ENCODE assay signal across 21 cellular contexts in genomic region chr19:4800591-4801081, GRCh38. TPM values are rescaled to one million over a fixed set of nuclear protein-coding genes. Genes with fewer than 3 reads are reported as not detected.
DNase-seq lines count a peak whose midpoint lies in the region; ATAC-seq and TF ChIP-seq lines count a peak whose summit lies in the region.
"Had no signal": no experiment of that assay in that cellular context is flagged by ENCODE, and none has a peak within 500 bp of the region (broad histone marks: within the 10 kb centered on the region; RNA-seq: fewer than 3 reads in every experiment).

No MANE protein-coding gene starts in this region.

- no peaks in the 10 kb centered on the region for H3K9me3 Mint-ChIP-seq in activated T-helper 1 cell treated with anti-CD3 and anti-CD28 coated beads, Interleukin-12 subunit alpha, Interleukin-12 subunit beta, Interleukin-2, Interleukin-4 antibody, amounts not matched to agents 30 ng/mL and 10 ng/mL and 1 ng/mL, durations not matched to agents 14 hours and 24 hours and 36 hours
- no peaks in the 10 kb centered on the region for H3K9me3 Mint-ChIP-seq in activated naive CD4-positive, alpha-beta T cell treated with anti-CD3 and anti-CD28 coated beads, Interleukin-2, amount 10 ng/mL, durations not matched to agents 7 days and 5 days
- H3K9me3 Mint-ChIP-seq: CD4-positive, CD25-positive, alpha-beta regulatory T cell; endodermal cell; natural killer cell treated with Interleukin-12 subunit alpha and Interleukin-12 subunit beta and Interleukin-15 and Interleukin-18, amount 100 ng/mL, for 72 hours had no signal

- H3K27ac Mint-ChIP-seq in activated T-helper 1 cell treated with anti-CD3 and anti-CD28 coated beads, Interleukin-12 subunit alpha, Interleukin-12 subunit beta, Interleukin-2, Interleukin-4 antibody, amounts not matched to agents 30 ng/mL and 10 ng/mL and 1 ng/mL, durations not matched to agents 14 hours and 24 hours and 36 hours: no peak overlapping the region
- H3K27ac Mint-ChIP-seq in activated naive CD4-positive, alpha-beta T cell treated with anti-CD3 and anti-CD28 coated beads, Interleukin-2, amount 10 ng/mL, durations not matched to agents 7 days and 5 days: no peak overlapping the region
- H3K27ac Mint-ChIP-seq: CD4-positive, CD25-positive, alpha-beta regulatory T cell; endodermal cell; GM23338; natural killer cell treated with Interleukin-12 subunit alpha and Interleukin-12 subunit beta and Interleukin-15 and Interleukin-18, amount 100 ng/mL, for 72 hours had no signal

- peak; percentile 23 for DNase-seq in ELF-1 (ENCODE audit: low read depth, low spot score)
- DNase-seq in breast epithelium (ENCODE audit: low spot score in 2 of 2): peak; percentile 94 to 96
- peak; percentile 66 for DNase-seq in islet precursor cell
- peak; percentile 81 to 96 for DNase-seq in psoas muscle
- no peak for DNase-seq in stimulated activated CD4-positive, alpha-beta T cell treated with anti-CD3 and anti-CD28 coated beads, Interleukin-2, amount 100 ng/mL, for 24 hours
- no peak for DNase-seq in activated T-helper 1 cell treated with anti-CD3 and anti-CD28 coated beads, Interleukin-12 subunit alpha, Interleukin-12 subunit beta, Interleukin-2, Interleukin-4 antibody, amounts not matched to agents 30 ng/mL and 10 ng/mL and 1 ng/mL, durations not matched to agents 14 hours and 24 hours and 36 hours (ENCODE audit: low spot score)
- DNase-seq in activated naive CD4-positive, alpha-beta T cell treated with anti-CD3 and anti-CD28 coated beads, Interleukin-2, amount 10 ng/mL, durations not matched to agents 7 days and 5 days: no peak
- DNase-seq: ACHN; activated CD4-positive, CD25-positive, alpha-beta regulatory T cell; activated effector memory CD4-positive, alpha-beta T cell treated with Interleukin-2 at 50 U/mL for 16 hours; CD4-positive, CD25-positive, alpha-beta regulatory T cell; cerebellar nuclear complex; DMS79 treated with DMSO at 0.1 percent for 48 hours; mesendoderm; NCI-H187; SHP77; stimulated activated naive CD8-positive, alpha-beta T cell treated with anti-CD3 and anti-CD28 coated beads, Interleukin-15, Interleukin-2, amounts not matched to agents 100 U/mL and 50 U/mL, for 24 hours had no signal

- H3K27ac ChIP-seq in breast epithelium: peak overlapping the region; percentile 95 to 97
- peak overlapping the region; percentile 88 for H3K27ac ChIP-seq in psoas muscle

- H3K4me1 ChIP-seq in breast epithelium (peaks cover 0 to 13% of the 10 kb centered on the region in 2 donors), psoas muscle (peaks cover 29% of the 10 kb centered on the region)

- H3K4me3 Mint-ChIP-seq in activated T-helper 1 cell treated with anti-CD3 and anti-CD28 coated beads, Interleukin-12 subunit alpha, Interleukin-12 subunit beta, Interleukin-2, Interleukin-4 antibody, amounts not matched to agents 30 ng/mL and 10 ng/mL and 1 ng/mL, durations not matched to agents 14 hours and 24 hours and 36 hours: no peak overlapping the region
- no peak overlapping the region for H3K4me3 Mint-ChIP-seq in activated naive CD4-positive, alpha-beta T cell treated with anti-CD3 and anti-CD28 coated beads, Interleukin-2, amount 10 ng/mL, durations not matched to agents 7 days and 5 days
- H3K4me3 Mint-ChIP-seq: endodermal cell; GM23338; natural killer cell treated with Interleukin-12 subunit alpha and Interleukin-12 subunit beta and Interleukin-15 and Interleukin-18, amount 100 ng/mL, for 72 hours had no signal

- H3K4me1 Mint-ChIP-seq in activated T-helper 1 cell treated with anti-CD3 and anti-CD28 coated beads, Interleukin-12 subunit alpha, Interleukin-12 subunit beta, Interleukin-2, Interleukin-4 antibody, amounts not matched to agents 30 ng/mL and 10 ng/mL and 1 ng/mL, durations not matched to agents 14 hours and 24 hours and 36 hours (ENCODE audit: low read depth): no peaks in the 10 kb centered on the region
- peaks cover 8% of the 10 kb centered on the region for H3K4me1 Mint-ChIP-seq in activated naive CD4-positive, alpha-beta T cell treated with anti-CD3 and anti-CD28 coated beads, Interleukin-2, amount 10 ng/mL, durations not matched to agents 7 days and 5 days
- H3K4me1 Mint-ChIP-seq: GM23338 had no signal

- no peak for TF ChIP-seq POLR2A in breast epithelium (IDR thresholded peaks at IDR 0.05)

- WGBS in psoas muscle, 3 donors: 11 to 35% (median 25%) methylated on average over 23 of the region's 23 CpGs

- peaks cover 3% of the 10 kb centered on the region for H3K36me3 Mint-ChIP-seq in activated T-helper 1 cell treated with anti-CD3 and anti-CD28 coated beads, Interleukin-12 subunit alpha, Interleukin-12 subunit beta, Interleukin-2, Interleukin-4 antibody, amounts not matched to agents 30 ng/mL and 10 ng/mL and 1 ng/mL, durations not matched to agents 14 hours and 24 hours and 36 hours (ENCODE audit: low read depth)
- H3K36me3 Mint-ChIP-seq in activated naive CD4-positive, alpha-beta T cell treated with anti-CD3 and anti-CD28 coated beads, Interleukin-2, amount 10 ng/mL, durations not matched to agents 7 days and 5 days: peaks cover 12% of the 10 kb centered on the region

- no peaks in the 10 kb centered on the region for H3K27me3 Mint-ChIP-seq in activated T-helper 1 cell treated with anti-CD3 and anti-CD28 coated beads, Interleukin-12 subunit alpha, Interleukin-12 subunit beta, Interleukin-2, Interleukin-4 antibody, amounts not matched to agents 30 ng/mL and 10 ng/mL and 1 ng/mL, durations not matched to agents 14 hours and 24 hours and 36 hours (ENCODE audit: insufficient read depth)
- no peaks in the 10 kb centered on the region for H3K27me3 Mint-ChIP-seq in activated naive CD4-positive, alpha-beta T cell treated with anti-CD3 and anti-CD28 coated beads, Interleukin-2, amount 10 ng/mL, durations not matched to agents 7 days and 5 days
- H3K27me3 Mint-ChIP-seq: CD4-positive, CD25-positive, alpha-beta regulatory T cell; natural killer cell treated with Interleukin-12 subunit alpha and Interleukin-12 subunit beta and Interleukin-15 and Interleukin-18, amount 100 ng/mL, for 72 hours had no signal

- peak overlapping the region in 2 of 3 donors; percentile 7 to 40 for H3K4me3 ChIP-seq in breast epithelium
- H3K4me3 ChIP-seq in psoas muscle: peak overlapping the region; percentile 31
- H3K4me3 ChIP-seq: GM23338 had no signal

- H3K9me3 ChIP-seq in breast epithelium (no peaks in the 10 kb centered on the region), psoas muscle (no peaks in the 10 kb centered on the region)

- ATAC-seq in psoas muscle (peak; percentile 80 to 88 (median 86)), HG03439 (IDR thresholded peaks at IDR 0.05; ENCODE audit: unreplicated experiment) (no peak)
- ATAC-seq: GM23338; stimulated activated naive CD8-positive, alpha-beta T cell treated with anti-CD3 and anti-CD28 coated beads, Interleukin-15, Interleukin-2, amounts not matched to agents 100 U/mL and 50 U/mL, for 24 hours had no signal

- no peaks in the 10 kb centered on the region for H3K36me3 ChIP-seq in breast epithelium
- peaks cover 0 to 6% of the 10 kb centered on the region in 2 donors for H3K36me3 ChIP-seq in psoas muscle (ENCODE audit: insufficient read depth in 1 of 2, low read depth in 1 of 2)

- TF ChIP-seq CTCF in breast epithelium (IDR thresholded peaks at IDR 0.05): no peak
- TF ChIP-seq CTCF in psoas muscle (IDR thresholded peaks at IDR 0.05): no peak

- CTCF ChIA-PET in activated naive CD4-positive, alpha-beta T cell treated with anti-CD3 and anti-CD28 coated beads, Interleukin-2, amount 10 ng/mL, durations not matched to agents 7 days and 5 days (lab: Charles Lee): interaction anchor here (1.1 to 2.1 kb wide), 3 partner anchors 9 to 69 kb away, joined by 3 to 10 read pairs (median 8); partner anchors contain the start of gene FEM1A

- no peaks in the 10 kb centered on the region for H3K27me3 ChIP-seq in breast epithelium
- no peaks in the 10 kb centered on the region for H3K27me3 ChIP-seq in psoas muscle (ENCODE audit: insufficient read depth in 3 of 3, low read length in 2 of 3)

- intact Hi-C loops in breast epithelium (cut with DNase I; ENCODE audit: low total_unique reads) (no loop called here), psoas muscle (cut with DNase I) (no loop called here)
- intact Hi-C loops in activated T-helper 1 cell treated with anti-CD3 and anti-CD28 coated beads, Interleukin-12 subunit alpha, Interleukin-12 subunit beta, Interleukin-2, Interleukin-4 antibody, amounts not matched to agents 30 ng/mL and 10 ng/mL and 1 ng/mL, durations not matched to agents 14 hours and 24 hours and 36 hours (cut with micrococcal nuclease): no loop called here

RNA-seq across cellular contexts. Expression of gene FEM1A, which starts 9.1 kb away (rescaled TPM):
- total RNA-seq in breast epithelium: 10 to 100 TPM; 10.4 to 17.6 (median 12.5) TPM
- 100 to 1,000 TPM; 135 to 210 (median 149) TPM for total RNA-seq in psoas muscle
- polyA plus RNA-seq in psoas muscle: 100 to 1,000 TPM in 1 of 3 donors, 10 to 100 TPM in 2; 63.2 to 214 (median 96.3) TPM
- 23.8 and 24.8 TPM in 2 replicates for total RNA-seq in activated T-helper 1 cell treated with anti-CD3 and anti-CD28 coated beads, Interleukin-12 subunit alpha, Interleukin-12 subunit beta, Interleukin-2, Interleukin-4 antibody, amounts not matched to agents 30 ng/mL and 10 ng/mL and 1 ng/mL, durations not matched to agents 14 hours and 24 hours and 36 hours

RNA-seq across cellular contexts. Expression of gene TICAM1, which starts 30.9 kb away (rescaled TPM):
- 1 to 10 TPM; 3.5 to 5.2 (median 4.7) TPM for total RNA-seq in breast epithelium
- 10 to 100 TPM in 3 of 4 donors, 1 to 10 TPM in 1; 9.0 to 17.0 (median 14.2) TPM for total RNA-seq in psoas muscle
- polyA plus RNA-seq in psoas muscle: 10 to 100 TPM in 1 of 3 donors, 1 to 10 TPM in 2; 7.4 to 11.4 (median 8.7) TPM
- total RNA-seq in activated T-helper 1 cell treated with anti-CD3 and anti-CD28 coated beads, Interleukin-12 subunit alpha, Interleukin-12 subunit beta, Interleukin-2, Interleukin-4 antibody, amounts not matched to agents 30 ng/mL and 10 ng/mL and 1 ng/mL, durations not matched to agents 14 hours and 24 hours and 36 hours: 31.2 and 33.3 TPM in 2 replicates

Comparison
In these comparisons a context has a peak if more than half of its experiments do, and no peak if none do; other contexts are left out.
1. DNase-seq: peak in ELF-1 (single experiment), breast epithelium (2 of 2), islet precursor cell (single experiment) and psoas muscle (2 of 2); none in stimulated activated CD4-positive, alpha-beta T cell treated with anti-CD3 and anti-CD28 coated beads, Interleukin-2, amount 100 ng/mL, for 24 hours (0 of 2), activated T-helper 1 cell treated with anti-CD3 and anti-CD28 coated beads, Interleukin-12 subunit alpha, Interleukin-12 subunit beta, Interleukin-2, Interleukin-4 antibody, amounts not matched to agents 30 ng/mL and 10 ng/mL and 1 ng/mL, durations not matched to agents 14 hours and 24 hours and 36 hours (single experiment) and activated naive CD4-positive, alpha-beta T cell treated with anti-CD3 and anti-CD28 coated beads, Interleukin-2, amount 10 ng/mL, durations not matched to agents 7 days and 5 days (single experiment).